Comparison of ENCODE assay signal across 14 cellular contexts in the genomic region with DNA sequence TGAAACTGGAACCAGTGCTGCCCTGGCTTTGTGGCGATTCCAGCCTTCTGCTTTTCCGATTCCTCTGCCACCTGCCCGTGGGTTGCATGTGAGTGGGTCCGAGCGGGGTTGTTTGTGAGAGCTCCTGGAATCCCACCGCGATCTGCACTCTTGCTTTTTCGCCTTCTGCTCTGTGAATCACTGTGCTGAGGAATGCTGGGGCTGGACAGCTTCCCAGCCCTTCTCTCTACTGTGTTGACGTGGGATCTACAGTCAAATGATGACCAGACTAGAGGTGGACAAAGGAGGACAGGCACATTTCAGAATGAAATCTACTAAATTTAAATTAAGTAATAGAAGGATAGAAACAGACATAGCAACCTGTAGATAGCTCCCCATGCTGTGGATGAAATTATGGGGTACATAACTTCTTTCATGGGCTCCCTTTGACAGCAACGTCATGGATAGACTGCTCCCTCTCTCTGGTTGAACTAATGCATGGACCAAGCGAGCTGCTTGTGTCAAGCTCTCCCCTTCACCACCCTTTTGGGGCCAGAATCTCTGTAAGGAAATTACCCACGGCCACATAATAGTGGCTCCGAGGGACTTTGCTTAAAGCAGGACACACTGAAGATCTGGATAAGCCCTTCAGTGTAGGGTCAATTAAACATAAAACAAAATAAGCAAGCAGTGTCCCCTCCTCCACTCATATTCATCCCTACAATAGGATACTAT. TPM values are rescaled to one million over a fixed set of nuclear protein-coding genes. Genes with fewer than 3 reads are reported as not detected.
DNase-seq lines count a peak whose midpoint lies in the region; ATAC-seq, FAIRE-seq and TF ChIP-seq lines count a peak whose summit lies in the region.
"Had no signal": no experiment of that assay in that cellular context is flagged by ENCODE, and none has a peak within 500 bp of the region (broad histone marks: within the 10 kb centered on the region; RNA-seq: fewer than 3 reads in every experiment).

No MANE protein-coding gene starts in this region.

- intact Hi-C loops in Right ventricle myocardium superior (cut with DNase I) (no loop called here), cardiac septum (cut with DNase I) (no loop called here), upper lobe of right lung (cut with DNase I) (loop anchor here (10.0 kb wide), 1 partner anchor 474 kb away; no protein-coding TSS in a partner anchor)

- H3K9me3 ChIP-seq in upper lobe of right lung, result no peaks in the 10 kb centered on the region

- H3K36me3 ChIP-seq in bronchial epithelial cell (ENCODE audit: control insufficient read depth, insufficient read depth, low read length) (no peaks in the 10 kb centered on the region), upper lobe of right lung (no peaks in the 10 kb centered on the region)

- FAIRE-seq in bronchial epithelial cell (lab: Jason Lieb, UNC), result no peak

- H3K27me3 ChIP-seq in bronchial epithelial cell (ENCODE audit: control insufficient read depth, insufficient read depth, low read length) (peaks cover 30% of the 10 kb centered on the region), upper lobe of right lung (peaks cover 51% of the 10 kb centered on the region)

- DNase-seq in Right ventricle myocardium superior (peak; percentile 52), cardiac septum (ENCODE audit: low spot score) (no peak), bronchial epithelial cell (ENCODE audit: low read depth) (peak; percentile 11), left kidney (ENCODE audit: low read depth, low spot score) (peak; percentile 25), DMS79 treated with DMSO at 0.1 percent for 48 hours (lab: John Stamatoyannopoulos, UW) (no peak), NCI-H2227 (lab: John Stamatoyannopoulos, UW; ENCODE audit: unreplicated experiment) (no peak), upper lobe of right lung (no peak)
- DNase-seq: activated B cell treated with CpG ODN at 0.5 μM for 24 hours; activated effector memory CD4-positive, alpha-beta T cell treated with Interleukin-2 at 50 U/mL for 16 hours; effector memory CD8-positive, alpha-beta T cell; GDM1 had no signal

- ATAC-seq in Right ventricle myocardium superior (ENCODE audit: poor library complexity) (no peak), HG03439 (IDR thresholded peaks at IDR 0.05; ENCODE audit: unreplicated experiment) (no peak), upper lobe of right lung (no peak)
- ATAC-seq: effector memory CD8-positive, alpha-beta T cell had no signal

- TF ChIP-seq CTCF in bronchial epithelial cell (IDR thresholded peaks at IDR 0.05; ENCODE audit: insufficient read depth, low read length, severe bottlenecking), result no peak
- TF ChIP-seq CTCF in upper lobe of right lung (IDR thresholded peaks at IDR 0.05), result no peak

- H3K4me1 ChIP-seq in upper lobe of right lung, result peaks cover 16% of the 10 kb centered on the region
- H3K4me1 ChIP-seq: parathyroid adenoma had no signal

- no peak overlapping the region for H3K27ac ChIP-seq in upper lobe of right lung
- H3K27ac ChIP-seq: parathyroid adenoma, RWPE1 had no signal

- H3K4me3 ChIP-seq in bronchial epithelial cell (ENCODE audit: low read depth, low read length) (no peak overlapping the region), upper lobe of right lung (no peak overlapping the region)

RNA-seq across cellular contexts. Expression of a gene that starts 2.0 kb away (rescaled TPM):
- total RNA-seq in Right ventricle myocardium superior, result 1.2 TPM
- 1.9 TPM for total RNA-seq in cardiac septum
- total RNA-seq in bronchial epithelial cell, result not detected in 2 replicates
- total RNA-seq in upper lobe of right lung, result 1.1 TPM
- total RNA-seq: activated B cell treated with CpG ODN at 0.5 μM for 24 hours had no signal

Comparison
In these comparisons a context has a peak if more than half of its experiments do, and no peak if none do; other contexts are left out.
1. DNase-seq: peak in Right ventricle myocardium superior (single experiment), bronchial epithelial cell (single experiment) and left kidney (single experiment); none in cardiac septum (single experiment), DMS79 treated with DMSO at 0.1 percent for 48 hours (single experiment), NCI-H2227 (single experiment) and upper lobe of right lung (single experiment).